Comparison of ENCODE assay signal across 8 cellular contexts in genomic region chr2:63589148-63589972, GRCh38. TPM values are rescaled to one million over a fixed set of nuclear protein-coding genes. Genes with fewer than 3 reads are reported as not detected.
DNase-seq lines count a peak whose midpoint lies in the region; ATAC-seq and TF ChIP-seq lines count a peak whose summit lies in the region.

No MANE protein-coding gene starts in this region.

- DNase-seq in NCI-H1417 (lab: John Stamatoyannopoulos, UW) (peak; percentile 52 to 74 (median 64)), NCI-H1417 treated with DMSO at 0.1 percent for 48 hours (lab: John Stamatoyannopoulos, UW) (no peak), HFF-Myc (ENCODE audit: extremely low read depth, low read depth) (no peak), NT2/D1 (ENCODE audit: low read depth, low spot score) (peak; percentile 23), dedifferentiated amniotic fluid mesenchymal stem cell (ENCODE audit: extremely low spot score) (peak; percentile 19), mesothelial cell of epicardium (ENCODE audit: low spot score in 2 of 2, unreplicated experiment in 2 of 2) (no peak), aorta (no peak)

- H3K9me3 Mint-ChIP-seq in mesothelial cell of epicardium, result no peaks in the 10 kb centered on the region

- ATAC-seq in aorta (ENCODE audit: low FRiP score) (peak; percentile 23), GM18517 (IDR thresholded peaks at IDR 0.05; ENCODE audit: unreplicated experiment) (no peak)

- H3K27me3 ChIP-seq in NT2/D1 (ENCODE audit: insufficient read depth, insufficient read length), result peaks cover 6% of the 10 kb centered on the region
- H3K27me3 ChIP-seq in aorta (ENCODE audit: control insufficient read depth in 1 of 2, insufficient read depth in 2 of 2, low read length in 1 of 2), result no peaks in the 10 kb centered on the region

- TF ChIP-seq CTCF in HFF-Myc (IDR thresholded peaks at IDR 0.05; ENCODE audit: low read depth, low read length, missing control alignments), result no peak
- no peak for TF ChIP-seq CTCF in mesothelial cell of epicardium (IDR thresholded peaks at IDR 0.05; ENCODE audit: unreplicated experiment)

- peaks cover 2% of the 10 kb centered on the region for H3K36me3 Mint-ChIP-seq in mesothelial cell of epicardium

- H3K27ac ChIP-seq in aorta (ENCODE audit: low read depth in 1 of 2, low read length in 2 of 2), result peak overlapping the region in 1 of 2 donors; percentile 74

- H3K4me1 ChIP-seq in NT2/D1 (ENCODE audit: insufficient read depth, insufficient read length) (no peaks in the 10 kb centered on the region), aorta (ENCODE audit: control insufficient read depth in 1 of 2, insufficient read depth in 2 of 2, low read length in 2 of 2) (peaks cover 2 to 8% of the 10 kb centered on the region in 2 donors)

- H3K36me3 ChIP-seq in NT2/D1 (ENCODE audit: insufficient read depth, insufficient read length, low read length) (peaks cover 25% of the 10 kb centered on the region), aorta (ENCODE audit: control insufficient read depth in 1 of 2, insufficient read depth in 2 of 2, low read length in 1 of 2) (no peaks in the 10 kb centered on the region)

- H3K4me1 Mint-ChIP-seq in mesothelial cell of epicardium, result peaks cover 42% of the 10 kb centered on the region

- intact Hi-C loops in aorta (cut with DNase I), result loop anchor here (10.0 kb wide), 2 partner anchors 255 to 275 kb away; partner anchors contain the start of gene UGP2 (in 1 of the 2)

- H3K27ac Mint-ChIP-seq in mesothelial cell of epicardium, result peak overlapping the region; percentile 97

- H3K4me3 ChIP-seq in HFF-Myc (replicated peaks; ENCODE audit: low read depth, low read length) (peak overlapping the region; percentile 91), NT2/D1 (ENCODE audit: insufficient read length, low read depth) (peak overlapping the region; percentile 66), aorta (ENCODE audit: low read length in 2 of 2) (peak overlapping the region; percentile 86 to 94)

- WGBS in aorta, 2 donors, result 1 to 2% methylated on average over 26 of the region's 26 CpGs

- peak overlapping the region; percentile 95 for H3K4me3 Mint-ChIP-seq in mesothelial cell of epicardium

- no peaks in the 10 kb centered on the region for H3K27me3 Mint-ChIP-seq in mesothelial cell of epicardium (ENCODE audit: low read depth)

- H3K9ac ChIP-seq in NT2/D1 (ENCODE audit: insufficient read length, low read depth), result peak overlapping the region; percentile 86

- H3K9me3 ChIP-seq in NT2/D1 (ENCODE audit: insufficient read depth, low read length) (no peaks in the 10 kb centered on the region), aorta (ENCODE audit: control insufficient read depth, low read length) (no peaks in the 10 kb centered on the region)

RNA-seq across cellular contexts. Expression of gene MDH1, which starts 0.6 kb away (rescaled TPM):
- 134 to 140 TPM (median 136 TPM) in 3 replicates for total RNA-seq in mesothelial cell of epicardium
- 10 to 100 TPM; 84.9 to 94.8 TPM for total RNA-seq in aorta
- 100 to 1,000 TPM; 102 to 157 TPM for polyA plus RNA-seq in aorta

RNA-seq across cellular contexts. Expression of gene WDPCP, which starts 1.1 kb away (rescaled TPM):
- 27.7 to 30.7 TPM (median 30.1 TPM) in 3 replicates for total RNA-seq in mesothelial cell of epicardium
- 10 to 100 TPM; 20.5 to 20.8 TPM for total RNA-seq in aorta
- polyA plus RNA-seq in aorta, result 10 to 100 TPM in 1 of 2 donors, 1 to 10 TPM in 1; 2.9 to 10.2 TPM

Comparison
In these comparisons a context has a peak if more than half of its experiments do, and no peak if none do; other contexts are left out.
1. DNase-seq: peak in NCI-H1417 (3 of 3), NT2/D1 (single experiment) and dedifferentiated amniotic fluid mesenchymal stem cell (single experiment); none in NCI-H1417 treated with DMSO at 0.1 percent for 48 hours (single experiment), HFF-Myc (single experiment), mesothelial cell of epicardium (0 of 2) and aorta (0 of 2).
2. Peak in every context shown above with its lines, with median percentiles within 50 percentile points of each other: H3K4me3 ChIP-seq.